Comparison of ENCODE assay signal across 29 cellular contexts in the genomic region with DNA sequence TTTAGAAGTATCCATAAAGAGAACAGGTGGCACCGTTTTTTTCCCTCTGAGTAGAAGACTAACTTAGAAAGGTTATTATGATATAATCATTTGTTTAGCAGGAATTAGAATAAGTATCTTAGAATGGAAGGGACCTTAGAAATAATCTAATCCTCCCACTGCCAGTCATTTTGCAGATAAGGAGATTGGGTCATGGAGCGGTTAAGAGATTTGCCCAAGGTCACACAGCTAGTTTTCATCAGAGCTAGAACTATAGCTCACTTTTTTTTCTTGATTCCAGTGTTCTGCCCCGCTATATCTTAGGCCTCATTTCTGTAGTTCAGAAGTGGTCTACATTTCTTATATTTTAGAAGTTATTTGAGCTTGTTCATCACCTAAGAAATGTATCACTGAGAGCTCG.
"Had no signal": no experiment of that assay in that cellular context is flagged by ENCODE, and none has a peak within 500 bp of the region (broad histone marks: within the 10 kb centered on the region; RNA-seq: fewer than 3 reads in every experiment).

No MANE protein-coding gene starts in this region.

- DNase-seq: natural killer cell; occipital lobe; ovary; posterior cingulate gyrus; psoas muscle; right cardiac atrium; right lobe of liver; sigmoid colon; small intestine; stimulated activated CD4-positive, alpha-beta T cell treated with anti-CD3 and anti-CD28 coated beads, Interleukin-15, amount 100 ng/mL, for 24 hours; stimulated activated CD4-positive, alpha-beta T cell treated with anti-CD3 and anti-CD28 coated beads, Interleukin-2, amount 100 ng/mL, for 24 hours; stimulated activated CD4-positive, alpha-beta T cell treated with anti-CD3 and anti-CD28 coated beads, Interleukin-2, amount 100 ng/mL, for 48 hours; stimulated activated CD4-positive, alpha-beta T cell treated with anti-CD3 and anti-CD28 coated beads, Interleukin-4, amount 100 ng/mL, for 24 hours; stimulated activated naive B cell treated with anti-CD40 and anti-IgM and Interleukin-4, amounts not matched to agents 10 μg/mL and 1 μg/mL and 100 μg/mL, for 72 hours; stimulated activated naive CD8-positive, alpha-beta T cell treated with anti-CD3 and anti-CD28 coated beads, Interleukin-15, amount 100 ng/mL, for 72 hours; stimulated activated naive CD8-positive, alpha-beta T cell treated with anti-CD3 and anti-CD28 coated beads, Interleukin-15, Interleukin-2, amounts not matched to agents 100 U/mL and 50 U/mL, for 24 hours; substantia nigra; testis; tibial artery; transverse colon; upper lobe of right lung; uterus had no signal

- H3K27ac Mint-ChIP-seq: natural killer cell; nephron; neural progenitor cell; progenitor cell of endocrine pancreas; stimulated activated effector memory CD8-positive, alpha-beta T cell treated with anti-CD3 and anti-CD28 coated beads, Interleukin-12 subunit alpha, Interleukin-12 subunit beta, amount 100 ng/mL, for 72 hours; stimulated activated naive B cell treated with anti-CD40 and anti-IgM and Interleukin-4, amounts not matched to agents 10 μg/mL and 1 μg/mL and 100 μg/mL, for 72 hours; stimulated activated naive CD8-positive, alpha-beta T cell treated with anti-CD3 and anti-CD28 coated beads, Interleukin-15, amount 100 ng/mL, for 72 hours; type B pancreatic cell had no signal

- H3K4me3 ChIP-seq: neural progenitor cell, ovary, psoas muscle, right lobe of liver, sigmoid colon, suprapubic skin, testis, tibial artery, transverse colon, upper lobe of right lung, uterus had no signal

- H3K27ac ChIP-seq: neural progenitor cell, ovary, parathyroid adenoma, psoas muscle, right lobe of liver, sigmoid colon, suprapubic skin, testis, tibial artery, transverse colon, upper lobe of right lung, uterus had no signal

- H3K4me1 Mint-ChIP-seq: natural killer cell; stimulated activated effector memory CD8-positive, alpha-beta T cell treated with anti-CD3 and anti-CD28 coated beads, Interleukin-12 subunit alpha, Interleukin-12 subunit beta, amount 100 ng/mL, for 72 hours; stimulated activated naive CD8-positive, alpha-beta T cell treated with anti-CD3 and anti-CD28 coated beads, Interleukin-15, amount 100 ng/mL, for 72 hours had no signal

- H3K27me3 Mint-ChIP-seq: progenitor cell of endocrine pancreas; stimulated activated naive B cell treated with anti-CD40 and anti-IgM and Interleukin-4, amounts not matched to agents 10 μg/mL and 1 μg/mL and 100 μg/mL, for 72 hours; type B pancreatic cell had no signal

- H3K27me3 ChIP-seq: neural progenitor cell, ovary, right lobe of liver, sigmoid colon, suprapubic skin, testis, tibial artery, transverse colon, upper lobe of right lung, uterus had no signal

- H3K9me3 ChIP-seq: ovary, psoas muscle, right lobe of liver, sigmoid colon, suprapubic skin, testis, tibial artery, transverse colon, upper lobe of right lung, uterus had no signal

- H3K4me3 Mint-ChIP-seq: natural killer cell; nephron; neural progenitor cell; stimulated activated effector memory CD8-positive, alpha-beta T cell treated with anti-CD3 and anti-CD28 coated beads, Interleukin-12 subunit alpha, Interleukin-12 subunit beta, amount 100 ng/mL, for 72 hours; stimulated activated naive B cell treated with anti-CD40 and anti-IgM and Interleukin-4, amounts not matched to agents 10 μg/mL and 1 μg/mL and 100 μg/mL, for 72 hours; stimulated activated naive CD8-positive, alpha-beta T cell treated with anti-CD3 and anti-CD28 coated beads, Interleukin-15, amount 100 ng/mL, for 72 hours; type B pancreatic cell had no signal

- H3K36me3 ChIP-seq: neural progenitor cell, ovary, right lobe of liver, sigmoid colon, suprapubic skin, tibial artery, transverse colon, upper lobe of right lung, uterus had no signal

- ATAC-seq: natural killer cell; psoas muscle; right cardiac atrium; right lobe of liver; stimulated activated effector memory CD8-positive, alpha-beta T cell treated with anti-CD3 and anti-CD28 coated beads, Interleukin-12 subunit alpha, Interleukin-12 subunit beta, amount 100 ng/mL, for 72 hours; stimulated activated naive B cell treated with anti-CD40 and anti-IgM and Interleukin-4, amounts not matched to agents 10 μg/mL and 1 μg/mL and 100 μg/mL, for 72 hours; stimulated activated naive CD8-positive, alpha-beta T cell treated with anti-CD3 and anti-CD28 coated beads, Interleukin-15, amount 100 ng/mL, for 72 hours; stimulated activated naive CD8-positive, alpha-beta T cell treated with anti-CD3 and anti-CD28 coated beads, Interleukin-15, Interleukin-2, amounts not matched to agents 100 U/mL and 50 U/mL, for 24 hours; upper lobe of right lung had no signal

- H3K9me3 Mint-ChIP-seq: natural killer cell; stimulated activated naive B cell treated with anti-CD40 and anti-IgM and Interleukin-4, amounts not matched to agents 10 μg/mL and 1 μg/mL and 100 μg/mL, for 72 hours; stimulated activated naive CD8-positive, alpha-beta T cell treated with anti-CD3 and anti-CD28 coated beads, Interleukin-15, amount 100 ng/mL, for 72 hours had no signal

- H3K36me3 Mint-ChIP-seq: natural killer cell; stimulated activated effector memory CD8-positive, alpha-beta T cell treated with anti-CD3 and anti-CD28 coated beads, Interleukin-12 subunit alpha, Interleukin-12 subunit beta, amount 100 ng/mL, for 72 hours; stimulated activated naive B cell treated with anti-CD40 and anti-IgM and Interleukin-4, amounts not matched to agents 10 μg/mL and 1 μg/mL and 100 μg/mL, for 72 hours had no signal
